20 cellular contexts compared by ENCODE assay signal in the genomic region with DNA sequence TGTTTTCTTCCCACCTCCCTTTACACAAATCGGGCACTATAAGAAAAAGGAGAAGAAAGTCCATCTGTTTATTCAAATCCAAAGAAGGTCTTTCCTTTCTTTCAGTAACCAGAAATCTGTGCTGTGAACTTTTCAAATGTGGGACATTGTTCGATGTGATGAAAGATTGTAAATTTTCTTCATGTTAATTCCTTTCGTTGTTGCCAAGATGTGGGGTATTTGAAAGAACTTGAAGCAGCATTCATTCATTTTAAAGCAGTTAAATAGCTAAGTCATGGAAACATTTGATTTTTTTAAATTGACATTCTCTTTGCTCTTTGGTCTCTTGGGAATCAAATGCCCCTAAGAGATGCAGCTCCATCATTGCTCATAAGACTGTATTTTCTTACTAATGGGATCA.
"Had no signal": no experiment of that assay in that cellular context is flagged by ENCODE, and none has a peak within 500 bp of the region (broad histone marks: within the 10 kb centered on the region; RNA-seq: fewer than 3 reads in every experiment).

No MANE protein-coding gene starts in this region.

- H3K36me3 ChIP-seq: right lobe of liver, spleen, thoracic aorta had no signal

- H3K9me3 ChIP-seq: psoas muscle, right lobe of liver, thoracic aorta had no signal

- H3K27me3 ChIP-seq: dorsolateral prefrontal cortex, foreskin keratinocyte, right lobe of liver, spleen had no signal

- H3K4me3 ChIP-seq: dorsolateral prefrontal cortex, lung, psoas muscle, right lobe of liver, spleen, thoracic aorta had no signal

- ATAC-seq: foreskin keratinocyte; left colon; left ventricle myocardium superior; naive thymus-derived CD4-positive, alpha-beta T cell; psoas muscle; right lobe of liver; stimulated activated memory B cell treated with anti-CD40 and anti-IgM and Interleukin-4, amounts not matched to agents 10 μg/mL and 1 μg/mL and 100 μg/mL, for 72 hours; stimulated activated naive CD8-positive, alpha-beta T cell treated with anti-CD3 and anti-CD28 coated beads, Interleukin-15, amount 100 ng/mL, for 72 hours had no signal

- H3K4me1 ChIP-seq: foreskin keratinocyte, psoas muscle, right lobe of liver, spleen had no signal

- H3K4me1 Mint-ChIP-seq: naive thymus-derived CD4-positive, alpha-beta T cell; nephron progenitor cell; stimulated activated memory B cell treated with anti-CD40 and anti-IgM and Interleukin-4, amounts not matched to agents 10 μg/mL and 1 μg/mL and 100 μg/mL, for 72 hours; stimulated activated naive CD8-positive, alpha-beta T cell treated with anti-CD3 and anti-CD28 coated beads, Interleukin-15, amount 100 ng/mL, for 72 hours had no signal

- H3K27ac Mint-ChIP-seq: naive thymus-derived CD4-positive, alpha-beta T cell; nephron progenitor cell; stimulated activated memory B cell treated with anti-CD40 and anti-IgM and Interleukin-4, amounts not matched to agents 10 μg/mL and 1 μg/mL and 100 μg/mL, for 72 hours; stimulated activated naive CD8-positive, alpha-beta T cell treated with anti-CD3 and anti-CD28 coated beads, Interleukin-15, amount 100 ng/mL, for 72 hours had no signal

- DNase-seq: cortex of kidney; dorsolateral prefrontal cortex; effector CD8-positive, alpha-beta T cell; foreskin keratinocyte; left colon; left ventricle myocardium superior; naive thymus-derived CD4-positive, alpha-beta T cell; nephron progenitor cell; psoas muscle; retina; right lobe of liver; spleen; stimulated activated CD4-positive, alpha-beta T cell treated with anti-CD3 and anti-CD28 coated beads, Interleukin-15, amount 100 ng/mL, for 24 hours; stimulated activated CD4-positive, alpha-beta T cell treated with anti-CD3 and anti-CD28 coated beads, Interleukin-1b, Interleukin-23, amount 100 ng/mL, for 48 hours; stimulated activated CD4-positive, alpha-beta T cell treated with anti-CD3 and anti-CD28 coated beads, Interleukin-4, amount 100 ng/mL, for 24 hours; stimulated activated naive CD8-positive, alpha-beta T cell treated with anti-CD3 and anti-CD28 coated beads, Interleukin-15, amount 100 ng/mL, for 72 hours; trophoblast cell had no signal

- H3K4me3 Mint-ChIP-seq: naive thymus-derived CD4-positive, alpha-beta T cell; nephron progenitor cell; stimulated activated memory B cell treated with anti-CD40 and anti-IgM and Interleukin-4, amounts not matched to agents 10 μg/mL and 1 μg/mL and 100 μg/mL, for 72 hours; stimulated activated naive CD8-positive, alpha-beta T cell treated with anti-CD3 and anti-CD28 coated beads, Interleukin-15, amount 100 ng/mL, for 72 hours had no signal

- H3K36me3 Mint-ChIP-seq: naive thymus-derived CD4-positive, alpha-beta T cell; stimulated activated memory B cell treated with anti-CD40 and anti-IgM and Interleukin-4, amounts not matched to agents 10 μg/mL and 1 μg/mL and 100 μg/mL, for 72 hours had no signal

- H3K27ac ChIP-seq: dorsolateral prefrontal cortex, foreskin keratinocyte, psoas muscle, right lobe of liver, spleen, thoracic aorta had no signal
